1 cellular context compared by ENCODE assay signal in the genomic region with DNA sequence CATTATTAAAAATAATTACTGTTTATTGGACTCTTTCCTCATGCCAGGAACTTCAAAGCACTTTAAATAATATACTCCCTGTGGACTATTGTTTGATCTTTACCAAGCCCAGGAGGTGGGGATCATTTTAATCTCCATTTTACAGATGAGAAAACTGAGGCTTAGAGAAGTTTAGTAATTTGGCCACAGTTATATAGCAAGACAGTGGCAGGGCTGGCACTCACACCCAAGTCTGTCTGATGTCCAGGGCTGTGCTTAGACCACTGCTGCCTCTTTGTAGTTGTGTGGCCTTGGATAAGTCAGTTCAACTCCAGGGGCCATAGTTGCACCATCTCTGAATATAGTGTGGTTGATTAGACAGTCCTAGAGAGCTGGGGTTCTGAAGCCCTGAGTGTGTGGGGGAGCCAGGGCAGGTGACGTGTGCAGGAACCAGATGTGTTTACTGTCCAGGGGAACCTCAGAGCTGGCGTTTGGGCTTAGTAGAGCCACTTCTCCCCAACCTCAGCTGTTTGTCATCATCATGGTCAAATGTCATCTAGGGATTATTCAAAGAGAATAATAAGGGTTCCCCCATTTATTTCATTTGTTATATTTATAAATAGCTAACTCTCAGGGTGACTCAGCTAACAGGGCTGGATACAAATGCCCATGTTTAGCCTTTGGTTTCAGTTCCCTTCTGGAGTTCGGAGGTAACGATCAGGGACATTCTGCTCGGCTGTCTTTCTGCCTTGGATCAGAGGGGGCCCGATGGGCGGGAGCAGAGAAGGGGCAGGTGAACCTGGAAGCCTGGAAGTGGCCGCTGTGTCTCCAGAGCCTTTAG.
TF ChIP-seq lines count a peak whose summit lies in the region.

No MANE protein-coding gene starts in this region.

TF ChIP-seq in GM23338, 12 proteins besides CTCF, POLR2A, EP300 and RAD21:
- TF ChIP-seq, protein P1, sequence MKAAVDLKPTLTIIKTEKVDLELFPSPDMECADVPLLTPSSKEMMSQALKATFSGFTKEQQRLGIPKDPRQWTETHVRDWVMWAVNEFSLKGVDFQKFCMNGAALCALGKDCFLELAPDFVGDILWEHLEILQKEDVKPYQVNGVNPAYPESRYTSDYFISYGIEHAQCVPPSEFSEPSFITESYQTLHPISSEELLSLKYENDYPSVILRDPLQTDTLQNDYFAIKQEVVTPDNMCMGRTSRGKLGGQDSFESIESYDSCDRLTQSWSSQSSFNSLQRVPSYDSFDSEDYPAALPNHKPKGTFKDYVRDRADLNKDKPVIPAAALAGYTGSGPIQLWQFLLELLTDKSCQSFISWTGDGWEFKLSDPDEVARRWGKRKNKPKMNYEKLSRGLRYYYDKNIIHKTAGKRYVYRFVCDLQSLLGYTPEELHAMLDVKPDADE (IDR thresholded peaks at IDR 0.05) = no peak
- no peak for TF ChIP-seq POLR2AphosphoS5 (IDR thresholded peaks at IDR 0.05; ENCODE audit: low read depth)
- TF ChIP-seq EZH2phosphoT487 (IDR thresholded peaks at IDR 0.05; ENCODE audit: unreplicated experiment) = no peak
- TF ChIP-seq, protein P2, sequence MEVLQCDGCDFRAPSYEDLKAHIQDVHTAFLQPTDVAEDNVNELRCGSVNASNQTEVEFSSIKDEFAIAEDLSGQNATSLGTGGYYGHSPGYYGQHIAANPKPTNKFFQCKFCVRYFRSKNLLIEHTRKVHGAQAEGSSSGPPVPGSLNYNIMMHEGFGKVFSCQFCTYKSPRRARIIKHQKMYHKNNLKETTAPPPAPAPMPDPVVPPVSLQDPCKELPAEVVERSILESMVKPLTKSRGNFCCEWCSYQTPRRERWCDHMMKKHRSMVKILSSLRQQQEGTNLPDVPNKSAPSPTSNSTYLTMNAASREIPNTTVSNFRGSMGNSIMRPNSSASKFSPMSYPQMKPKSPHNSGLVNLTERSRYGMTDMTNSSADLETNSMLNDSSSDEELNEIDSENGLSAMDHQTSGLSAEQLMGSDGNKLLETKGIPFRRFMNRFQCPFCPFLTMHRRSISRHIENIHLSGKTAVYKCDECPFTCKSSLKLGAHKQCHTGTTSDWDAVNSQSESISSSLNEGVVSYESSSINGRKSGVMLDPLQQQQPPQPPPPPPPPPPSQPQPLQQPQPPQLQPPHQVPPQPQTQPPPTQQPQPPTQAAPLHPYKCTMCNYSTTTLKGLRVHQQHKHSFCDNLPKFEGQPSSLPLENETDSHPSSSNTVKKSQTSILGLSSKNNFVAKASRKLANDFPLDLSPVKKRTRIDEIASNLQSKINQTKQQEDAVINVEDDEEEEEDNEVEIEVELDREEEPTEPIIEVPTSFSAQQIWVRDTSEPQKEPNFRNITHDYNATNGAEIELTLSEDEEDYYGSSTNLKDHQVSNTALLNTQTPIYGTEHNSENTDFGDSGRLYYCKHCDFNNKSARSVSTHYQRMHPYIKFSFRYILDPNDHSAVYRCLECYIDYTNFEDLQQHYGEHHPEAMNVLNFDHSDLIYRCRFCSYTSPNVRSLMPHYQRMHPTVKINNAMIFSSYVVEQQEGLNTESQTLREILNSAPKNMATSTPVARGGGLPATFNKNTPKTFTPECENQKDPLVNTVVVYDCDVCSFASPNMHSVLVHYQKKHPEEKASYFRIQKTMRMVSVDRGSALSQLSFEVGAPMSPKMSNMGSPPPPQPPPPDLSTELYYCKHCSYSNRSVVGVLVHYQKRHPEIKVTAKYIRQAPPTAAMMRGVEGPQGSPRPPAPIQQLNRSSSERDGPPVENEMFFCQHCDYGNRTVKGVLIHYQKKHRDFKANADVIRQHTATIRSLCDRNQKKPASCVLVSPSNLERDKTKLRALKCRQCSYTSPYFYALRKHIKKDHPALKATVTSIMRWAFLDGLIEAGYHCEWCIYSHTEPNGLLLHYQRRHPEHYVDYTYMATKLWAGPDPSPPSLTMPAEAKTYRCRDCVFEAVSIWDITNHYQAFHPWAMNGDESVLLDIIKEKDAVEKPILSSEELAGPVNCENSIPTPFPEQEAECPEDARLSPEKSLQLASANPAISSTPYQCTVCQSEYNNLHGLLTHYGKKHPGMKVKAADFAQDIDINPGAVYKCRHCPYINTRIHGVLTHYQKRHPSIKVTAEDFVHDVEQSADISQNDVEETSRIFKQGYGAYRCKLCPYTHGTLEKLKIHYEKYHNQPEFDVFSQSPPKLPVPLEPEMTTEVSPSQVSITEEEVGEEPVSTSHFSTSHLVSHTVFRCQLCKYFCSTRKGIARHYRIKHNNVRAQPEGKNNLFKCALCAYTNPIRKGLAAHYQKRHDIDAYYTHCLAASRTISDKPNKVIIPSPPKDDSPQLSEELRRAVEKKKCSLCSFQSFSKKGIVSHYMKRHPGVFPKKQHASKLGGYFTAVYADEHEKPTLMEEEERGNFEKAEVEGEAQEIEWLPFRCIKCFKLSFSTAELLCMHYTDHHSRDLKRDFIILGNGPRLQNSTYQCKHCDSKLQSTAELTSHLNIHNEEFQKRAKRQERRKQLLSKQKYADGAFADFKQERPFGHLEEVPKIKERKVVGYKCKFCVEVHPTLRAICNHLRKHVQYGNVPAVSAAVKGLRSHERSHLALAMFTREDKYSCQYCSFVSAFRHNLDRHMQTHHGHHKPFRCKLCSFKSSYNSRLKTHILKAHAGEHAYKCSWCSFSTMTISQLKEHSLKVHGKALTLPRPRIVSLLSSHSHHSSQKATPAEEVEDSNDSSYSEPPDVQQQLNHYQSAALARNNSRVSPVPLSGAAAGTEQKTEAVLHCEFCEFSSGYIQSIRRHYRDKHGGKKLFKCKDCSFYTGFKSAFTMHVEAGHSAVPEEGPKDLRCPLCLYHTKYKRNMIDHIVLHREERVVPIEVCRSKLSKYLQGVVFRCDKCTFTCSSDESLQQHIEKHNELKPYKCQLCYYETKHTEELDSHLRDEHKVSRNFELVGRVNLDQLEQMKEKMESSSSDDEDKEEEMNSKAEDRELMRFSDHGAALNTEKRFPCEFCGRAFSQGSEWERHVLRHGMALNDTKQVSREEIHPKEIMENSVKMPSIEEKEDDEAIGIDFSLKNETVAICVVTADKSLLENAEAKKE (CRISPR knock-in tag; IDR thresholded peaks at IDR 0.05) = no peak
- TF ChIP-seq ZNF331 (CRISPR knock-in tag; IDR thresholded peaks at IDR 0.05; ENCODE audit: low read depth) = no peak
- no peak for TF ChIP-seq JUNB (IDR thresholded peaks at IDR 0.05; ENCODE audit: unreplicated experiment)
- TF ChIP-seq, protein P3, sequence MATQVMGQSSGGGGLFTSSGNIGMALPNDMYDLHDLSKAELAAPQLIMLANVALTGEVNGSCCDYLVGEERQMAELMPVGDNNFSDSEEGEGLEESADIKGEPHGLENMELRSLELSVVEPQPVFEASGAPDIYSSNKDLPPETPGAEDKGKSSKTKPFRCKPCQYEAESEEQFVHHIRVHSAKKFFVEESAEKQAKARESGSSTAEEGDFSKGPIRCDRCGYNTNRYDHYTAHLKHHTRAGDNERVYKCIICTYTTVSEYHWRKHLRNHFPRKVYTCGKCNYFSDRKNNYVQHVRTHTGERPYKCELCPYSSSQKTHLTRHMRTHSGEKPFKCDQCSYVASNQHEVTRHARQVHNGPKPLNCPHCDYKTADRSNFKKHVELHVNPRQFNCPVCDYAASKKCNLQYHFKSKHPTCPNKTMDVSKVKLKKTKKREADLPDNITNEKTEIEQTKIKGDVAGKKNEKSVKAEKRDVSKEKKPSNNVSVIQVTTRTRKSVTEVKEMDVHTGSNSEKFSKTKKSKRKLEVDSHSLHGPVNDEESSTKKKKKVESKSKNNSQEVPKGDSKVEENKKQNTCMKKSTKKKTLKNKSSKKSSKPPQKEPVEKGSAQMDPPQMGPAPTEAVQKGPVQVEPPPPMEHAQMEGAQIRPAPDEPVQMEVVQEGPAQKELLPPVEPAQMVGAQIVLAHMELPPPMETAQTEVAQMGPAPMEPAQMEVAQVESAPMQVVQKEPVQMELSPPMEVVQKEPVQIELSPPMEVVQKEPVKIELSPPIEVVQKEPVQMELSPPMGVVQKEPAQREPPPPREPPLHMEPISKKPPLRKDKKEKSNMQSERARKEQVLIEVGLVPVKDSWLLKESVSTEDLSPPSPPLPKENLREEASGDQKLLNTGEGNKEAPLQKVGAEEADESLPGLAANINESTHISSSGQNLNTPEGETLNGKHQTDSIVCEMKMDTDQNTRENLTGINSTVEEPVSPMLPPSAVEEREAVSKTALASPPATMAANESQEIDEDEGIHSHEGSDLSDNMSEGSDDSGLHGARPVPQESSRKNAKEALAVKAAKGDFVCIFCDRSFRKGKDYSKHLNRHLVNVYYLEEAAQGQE (IDR thresholded peaks at IDR 0.05; ENCODE audit: unreplicated experiment) = no peak
- no peak for TF ChIP-seq NANOG (IDR thresholded peaks at IDR 0.05; ENCODE audit: borderline replicate concordance)
- TF ChIP-seq STAT1 (IDR thresholded peaks at IDR 0.05; ENCODE audit: unreplicated experiment) = no peak
- no peak for TF ChIP-seq EZH2 (IDR thresholded peaks at IDR 0.05; ENCODE audit: low read depth, unreplicated experiment)
- no peak for TF ChIP-seq ZNF114 (CRISPR knock-in tag; IDR thresholded peaks at IDR 0.05)
- TF ChIP-seq CREB1 (CRISPR knock-in tag; IDR thresholded peaks at IDR 0.05; ENCODE audit: low read depth) = no peak
